In the genomic region with DNA sequence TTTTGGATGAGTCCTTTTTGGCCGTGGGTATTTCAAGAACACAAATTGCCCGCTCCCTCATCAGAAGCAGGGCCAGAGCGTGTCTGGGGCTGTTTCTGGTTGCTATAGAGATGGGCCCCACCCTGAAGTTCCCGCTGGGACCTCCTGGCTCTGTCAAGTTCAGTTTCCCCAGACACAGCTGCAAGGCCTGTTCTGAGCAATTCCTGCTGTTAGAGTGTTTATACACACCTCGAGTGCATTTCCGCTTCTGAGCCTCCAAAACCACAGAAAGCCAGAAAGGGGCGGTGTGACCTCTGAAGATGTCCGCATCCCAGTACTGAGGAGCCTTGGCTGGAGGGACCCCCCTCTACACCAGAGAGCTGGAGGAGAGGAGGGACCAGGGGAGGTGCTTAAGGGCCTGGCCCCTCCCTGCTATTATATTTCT, we compare ENCODE assay signal across 2 cellular contexts.
TF ChIP-seq lines count a peak whose summit lies in the region.

No MANE protein-coding gene starts in this region.

TF ChIP-seq in PFSK-1, 5 proteins besides CTCF, POLR2A, EP300 and RAD21:
- peak; percentile 46 for TF ChIP-seq FOXP2 (optimal IDR thresholded peaks at IDR 0.05; ENCODE audit: borderline replicate concordance, extremely low read depth, extremely low read length, insufficient read depth)
- TF ChIP-seq POLR2AphosphoS5 (IDR thresholded peaks at IDR 0.05; ENCODE audit: low read depth, low read length), result no peak
- TF ChIP-seq TAF1 (IDR thresholded peaks at IDR 0.05; ENCODE audit: borderline replicate concordance, insufficient read depth, low read length), result no peak
- TF ChIP-seq SIN3A (IDR thresholded peaks at IDR 0.05; ENCODE audit: borderline replicate concordance, insufficient read depth, low read length), result no peak
TF ChIP-seq in PFSK-1: peak in this region for 1.

TF ChIP-seq in H1, 55 proteins besides CTCF, POLR2A, EP300 and RAD21:
- TF ChIP-seq TEAD4 (IDR thresholded peaks at IDR 0.05; ENCODE audit: low read depth, low read length) (no peak), SAP30 (IDR thresholded peaks at IDR 0.05; ENCODE audit: insufficient read depth, insufficient replicate concordance, low read length) (no peak), ZNF274 (IDR thresholded peaks at IDR 0.05; ENCODE audit: borderline replicate concordance, extremely low read depth, low read length) (no peak), RNF2 (IDR thresholded peaks at IDR 0.05; ENCODE audit: borderline replicate concordance, low read depth, low read length, missing control alignments, poor library complexity, severe bottlenecking) (no peak), JUN (IDR thresholded peaks at IDR 0.05; ENCODE audit: low read depth, low read length) (no peak), KDM4A (IDR thresholded peaks at IDR 0.05; ENCODE audit: low read depth, low read length, severe bottlenecking) (no peak), GABPA (IDR thresholded peaks at IDR 0.05; ENCODE audit: borderline replicate concordance, insufficient read depth, low read length) (no peak), POLR2AphosphoS5 (IDR thresholded peaks at IDR 0.05; ENCODE audit: low read depth, low read length) (no peak), CREB1 (IDR thresholded peaks at IDR 0.05) (no peak), SIX5 (IDR thresholded peaks at IDR 0.05; ENCODE audit: low read depth, low read length) (no peak), RFX5 (IDR thresholded peaks at IDR 0.05; ENCODE audit: borderline replicate concordance, low read depth, low read length) (no peak)
- TF ChIP-seq, protein P1, sequence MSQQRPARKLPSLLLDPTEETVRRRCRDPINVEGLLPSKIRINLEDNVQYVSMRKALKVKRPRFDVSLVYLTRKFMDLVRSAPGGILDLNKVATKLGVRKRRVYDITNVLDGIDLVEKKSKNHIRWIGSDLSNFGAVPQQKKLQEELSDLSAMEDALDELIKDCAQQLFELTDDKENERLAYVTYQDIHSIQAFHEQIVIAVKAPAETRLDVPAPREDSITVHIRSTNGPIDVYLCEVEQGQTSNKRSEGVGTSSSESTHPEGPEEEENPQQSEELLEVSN (IDR thresholded peaks at IDR 0.05), result no peak
